9 cellular contexts compared by ENCODE assay signal in the genomic region with DNA sequence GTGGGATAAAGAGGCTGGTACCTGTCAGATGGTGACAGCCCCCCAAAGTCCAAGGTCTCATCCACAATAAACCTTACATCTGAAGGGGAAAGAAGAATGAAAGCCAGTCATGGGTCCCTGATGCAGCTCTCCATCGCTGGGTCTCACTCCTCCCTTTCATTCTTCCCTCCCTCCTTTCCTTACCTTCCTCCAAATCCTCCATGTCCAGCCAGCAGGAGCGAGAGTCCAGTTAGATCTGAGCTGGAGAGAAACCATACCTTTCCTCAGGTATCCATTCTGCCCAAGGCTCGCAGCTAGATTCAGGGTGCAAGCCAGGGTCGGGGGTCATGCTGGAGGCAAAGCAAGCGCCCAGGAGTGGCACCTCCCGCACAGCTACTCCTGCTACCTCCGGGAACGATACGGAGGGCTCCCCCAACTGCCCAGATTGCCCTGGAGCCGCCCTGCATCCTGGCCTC. TPM values are rescaled to one million over a fixed set of nuclear protein-coding genes. Genes with fewer than 3 reads are reported as not detected.
DNase-seq lines count a peak whose midpoint lies in the region; ATAC-seq and TF ChIP-seq lines count a peak whose summit lies in the region.
"Had no signal": no experiment of that assay in that cellular context is flagged by ENCODE, and none has a peak within 500 bp of the region (broad histone marks: within the 10 kb centered on the region; RNA-seq: fewer than 3 reads in every experiment).

No MANE protein-coding gene starts in this region.

- H4K20me1 ChIP-seq in BLaER1 = no peaks in the 10 kb centered on the region

- H3K9me3 Mint-ChIP-seq in nephron progenitor cell = peaks cover 4% of the 10 kb centered on the region

- no peak for DNase-seq in LNCaP clone FGC (ENCODE audit: low read depth)
- DNase-seq in nephron progenitor cell = no peak
- DNase-seq in NCI-H1048 (lab: John Stamatoyannopoulos, UW) = no peak
- no peak for DNase-seq in A172 (ENCODE audit: low spot score)
- DNase-seq in GM19238 (ENCODE audit: insufficient read length, low spot score) = no peak

- H3K27me3 Mint-ChIP-seq in nephron progenitor cell (ENCODE audit: low read depth, poor library complexity) = no peaks in the 10 kb centered on the region

- peaks cover 40% of the 10 kb centered on the region for H3K4me1 ChIP-seq in BLaER1
- peaks cover 26 to 29% of the 10 kb centered on the region in 2 donors for H3K4me1 ChIP-seq in duodenal mucosa (ENCODE audit: control insufficient read depth in 1 of 2, insufficient read depth in 2 of 2, low read length in 2 of 2)

- H3K9ac ChIP-seq in BLaER1 (peak overlapping the region; percentile 74), duodenal mucosa (ENCODE audit: low read depth in 1 of 2, low read length in 2 of 2) (peak overlapping the region; percentile 61 to 86)

- peaks cover 26% of the 10 kb centered on the region for H3K36me3 Mint-ChIP-seq in nephron progenitor cell (ENCODE audit: low read depth)

- H3K27ac ChIP-seq in BLaER1 (peak overlapping the region; percentile 85; the same call in 1 of the 2 replicates), duodenal mucosa (ENCODE audit: low read depth, low read length) (no peak overlapping the region)

- H3K27me3 ChIP-seq in BLaER1 (no peaks in the 10 kb centered on the region), duodenal mucosa (ENCODE audit: control insufficient read depth in 1 of 2, insufficient read depth in 2 of 2, low read length in 2 of 2) (no peaks in the 10 kb centered on the region)
- H3K27me3 ChIP-seq: adrenal gland had no signal

- peaks cover 30% of the 10 kb centered on the region for H3K36me3 ChIP-seq in BLaER1
- peaks cover 0 to 8% of the 10 kb centered on the region in 2 donors for H3K36me3 ChIP-seq in duodenal mucosa (ENCODE audit: control insufficient read depth in 1 of 2, insufficient read depth in 2 of 2, low read length in 2 of 2)
- H3K36me3 ChIP-seq: adrenal gland had no signal

- H3K4me2 ChIP-seq in BLaER1 = peak overlapping the region; percentile 97

- TF ChIP-seq CTCF in LNCaP clone FGC (IDR thresholded peaks at IDR 0.05; ENCODE audit: control insufficient read depth, extremely low read depth, insufficient read depth) = no peak
- no peak for TF ChIP-seq CTCF in nephron progenitor cell (IDR thresholded peaks at IDR 0.05)

- no peak overlapping the region for H3K27ac Mint-ChIP-seq in nephron progenitor cell

- H3K4me1 Mint-ChIP-seq in nephron progenitor cell = peaks cover 59% of the 10 kb centered on the region

- H3K4me3 ChIP-seq in BLaER1 (peak overlapping the region; percentile 73), LNCaP clone FGC (ENCODE audit: low read depth, low read length) (peak overlapping the region; percentile 81), duodenal mucosa (ENCODE audit: low read depth in 1 of 2, low read length in 2 of 2) (peak overlapping the region; percentile 74 to 97)

- peak overlapping the region; percentile 100 for H3K4me3 Mint-ChIP-seq in nephron progenitor cell

- H3K9me3 ChIP-seq in BLaER1 = no peaks in the 10 kb centered on the region
- H3K9me3 ChIP-seq in duodenal mucosa (ENCODE audit: control insufficient read depth in 1 of 2, low read length in 2 of 2) = no peaks in the 10 kb centered on the region
- H3K9me3 ChIP-seq: adrenal gland had no signal

- no peak for ATAC-seq in HG02970 (IDR thresholded peaks at IDR 0.05; ENCODE audit: low FRiP score, unreplicated experiment)

RNA-seq across cellular contexts. Expression of a gene that starts 0.4 kb away (rescaled TPM):
- total RNA-seq in A172 (2014; rRNA removed; shearing (Covaris generic)) = 32.7 and 42.3 TPM in 2 replicates

RNA-seq across cellular contexts. Expression of a gene that starts 24.3 kb away (rescaled TPM):
- 1.8 TPM in 1 of 2 replicates, not detected in the other for total RNA-seq in A172 (2014; rRNA removed; shearing (Covaris generic))

RNA-seq across cellular contexts. Expression of a gene that starts 33.2 kb away (rescaled TPM):
- 10.3 and 14.9 TPM in 2 replicates for total RNA-seq in A172 (2014; rRNA removed; shearing (Covaris generic))
